Comparison of ENCODE assay signal across 1 cellular context in genomic region chr17:2709173-2709661, GRCh38.
A peak's percentile ranks its signal among the peaks of the same experiment; 100 is the strongest.
TF ChIP-seq lines count a peak whose summit lies in the region.

No MANE protein-coding gene starts in this region.

TF ChIP-seq in GM12878, 131 proteins besides CTCF, POLR2A, EP300 and RAD21 (continued from another document):
- TF ChIP-seq ETV6 (conservative IDR thresholded peaks at IDR 0.05 in 1 of 2, IDR thresholded peaks at IDR 0.05 in 1 of 2; ENCODE audit: borderline replicate concordance in 1 of 2, low read depth in 1 of 2) (no peak), ATF3 (IDR thresholded peaks at IDR 0.05; ENCODE audit: borderline replicate concordance, extremely low read depth, low read depth, low read length) (no peak), POU2F2 (IDR thresholded peaks at IDR 0.05; ENCODE audit: borderline replicate concordance, low read depth, low read length) (no peak), CEBPB (IDR thresholded peaks at IDR 0.05; ENCODE audit: borderline replicate concordance in 1 of 2, low read depth in 2 of 2, low read length in 2 of 2) (no peak), SMC3 (IDR thresholded peaks at IDR 0.05; ENCODE audit: borderline replicate concordance, low read length) (no peak), IKZF2 (IDR thresholded peaks at IDR 0.05) (peak in 1 of 2 experiments; percentile 42; a peak in 1 of 4 replicates), IKZF1 (conservative IDR thresholded peaks at IDR 0.05) (peak; percentile 51), RAD51 (IDR thresholded peaks at IDR 0.05) (no peak), YY1 (IDR thresholded peaks at IDR 0.05; ENCODE audit: low read depth, low read length) (no peak), STAT3 (IDR thresholded peaks at IDR 0.05; ENCODE audit: low read depth, low read length) (no peak), E2F4 (IDR thresholded peaks at IDR 0.05; ENCODE audit: low read depth, low read length) (no peak), MTA2 (IDR thresholded peaks at IDR 0.05; ENCODE audit: low read depth) (no peak), TBL1XR1 (IDR thresholded peaks at IDR 0.05; ENCODE audit: low read depth, low read length) (no peak), SUPT20H (IDR thresholded peaks at IDR 0.05; ENCODE audit: borderline replicate concordance, control insufficient read depth, low read depth, low read length) (no peak), ZNF384 (IDR thresholded peaks at IDR 0.05; ENCODE audit: borderline replicate concordance, low read depth, low read length) (no peak), HDAC6 (IDR thresholded peaks at IDR 0.05; ENCODE audit: unreplicated experiment) (no peak), PAX5 (IDR thresholded peaks at IDR 0.05; ENCODE audit: borderline replicate concordance, low read depth, low read length) (no peak), TAF1 (IDR thresholded peaks at IDR 0.05; ENCODE audit: borderline replicate concordance, low read depth, low read length) (0 out of 2 replicates have a peak, but pooled peaks have one; percentile 46), PML (IDR thresholded peaks at IDR 0.05; ENCODE audit: low read length) (no peak), RBBP5 (conservative IDR thresholded peaks at IDR 0.05) (no peak), MTA3 (IDR thresholded peaks at IDR 0.05; ENCODE audit: borderline replicate concordance, low read length) (no peak), ZNF24 (IDR thresholded peaks at IDR 0.05) (no peak), STAT1 (conservative IDR thresholded peaks at IDR 0.05) (no peak), ATF7 (IDR thresholded peaks at IDR 0.05; ENCODE audit: low read depth) (no peak), HSF1 (IDR thresholded peaks at IDR 0.05; ENCODE audit: low read depth, low read length) (no peak), GABPA (IDR thresholded peaks at IDR 0.05; ENCODE audit: low read depth) (no peak), NFIC (IDR thresholded peaks at IDR 0.05; ENCODE audit: low read depth, low read length) (no peak), RUNX3 (IDR thresholded peaks at IDR 0.05; ENCODE audit: low read length) (no peak), TCF3 (IDR thresholded peaks at IDR 0.05; ENCODE audit: borderline replicate concordance, insufficient read depth, low read depth, low read length) (no peak), NBN (IDR thresholded peaks at IDR 0.05) (no peak), MEF2B (IDR thresholded peaks at IDR 0.05; ENCODE audit: partially characterized antibody, poor library complexity, severe bottlenecking) (no peak), BHLHE40 (IDR thresholded peaks at IDR 0.05; ENCODE audit: borderline replicate concordance in 1 of 2, low read depth in 2 of 2, low read length in 1 of 2) (peak in 1 of 2 experiments; percentile 13; a peak in 1 of 4 replicates), CHD1 (IDR thresholded peaks at IDR 0.05; ENCODE audit: low read depth, low read length) (no peak), SPI1 (IDR thresholded peaks at IDR 0.05; ENCODE audit: borderline replicate concordance, insufficient read depth, low read depth, low read length) (no peak), FOS (IDR thresholded peaks at IDR 0.05; ENCODE audit: borderline replicate concordance, extremely low read depth, insufficient read length) (no peak), HDGF (IDR thresholded peaks at IDR 0.05) (0 out of 2 replicates have a peak, but pooled peaks have one; percentile 13), E2F8 (IDR thresholded peaks at IDR 0.05; ENCODE audit: low read depth, partially characterized antibody) (no peak)
- TF ChIP-seq, protein P1, sequence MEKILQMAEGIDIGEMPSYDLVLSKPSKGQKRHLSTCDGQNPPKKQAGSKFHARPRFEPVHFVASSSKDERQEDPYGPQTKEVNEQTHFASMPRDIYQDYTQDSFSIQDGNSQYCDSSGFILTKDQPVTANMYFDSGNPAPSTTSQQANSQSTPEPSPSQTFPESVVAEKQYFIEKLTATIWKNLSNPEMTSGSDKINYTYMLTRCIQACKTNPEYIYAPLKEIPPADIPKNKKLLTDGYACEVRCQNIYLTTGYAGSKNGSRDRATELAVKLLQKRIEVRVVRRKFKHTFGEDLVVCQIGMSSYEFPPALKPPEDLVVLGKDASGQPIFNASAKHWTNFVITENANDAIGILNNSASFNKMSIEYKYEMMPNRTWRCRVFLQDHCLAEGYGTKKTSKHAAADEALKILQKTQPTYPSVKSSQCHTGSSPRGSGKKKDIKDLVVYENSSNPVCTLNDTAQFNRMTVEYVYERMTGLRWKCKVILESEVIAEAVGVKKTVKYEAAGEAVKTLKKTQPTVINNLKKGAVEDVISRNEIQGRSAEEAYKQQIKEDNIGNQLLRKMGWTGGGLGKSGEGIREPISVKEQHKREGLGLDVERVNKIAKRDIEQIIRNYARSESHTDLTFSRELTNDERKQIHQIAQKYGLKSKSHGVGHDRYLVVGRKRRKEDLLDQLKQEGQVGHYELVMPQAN (conservative IDR thresholded peaks at IDR 0.05): no peak
- TF ChIP-seq, protein P2, sequence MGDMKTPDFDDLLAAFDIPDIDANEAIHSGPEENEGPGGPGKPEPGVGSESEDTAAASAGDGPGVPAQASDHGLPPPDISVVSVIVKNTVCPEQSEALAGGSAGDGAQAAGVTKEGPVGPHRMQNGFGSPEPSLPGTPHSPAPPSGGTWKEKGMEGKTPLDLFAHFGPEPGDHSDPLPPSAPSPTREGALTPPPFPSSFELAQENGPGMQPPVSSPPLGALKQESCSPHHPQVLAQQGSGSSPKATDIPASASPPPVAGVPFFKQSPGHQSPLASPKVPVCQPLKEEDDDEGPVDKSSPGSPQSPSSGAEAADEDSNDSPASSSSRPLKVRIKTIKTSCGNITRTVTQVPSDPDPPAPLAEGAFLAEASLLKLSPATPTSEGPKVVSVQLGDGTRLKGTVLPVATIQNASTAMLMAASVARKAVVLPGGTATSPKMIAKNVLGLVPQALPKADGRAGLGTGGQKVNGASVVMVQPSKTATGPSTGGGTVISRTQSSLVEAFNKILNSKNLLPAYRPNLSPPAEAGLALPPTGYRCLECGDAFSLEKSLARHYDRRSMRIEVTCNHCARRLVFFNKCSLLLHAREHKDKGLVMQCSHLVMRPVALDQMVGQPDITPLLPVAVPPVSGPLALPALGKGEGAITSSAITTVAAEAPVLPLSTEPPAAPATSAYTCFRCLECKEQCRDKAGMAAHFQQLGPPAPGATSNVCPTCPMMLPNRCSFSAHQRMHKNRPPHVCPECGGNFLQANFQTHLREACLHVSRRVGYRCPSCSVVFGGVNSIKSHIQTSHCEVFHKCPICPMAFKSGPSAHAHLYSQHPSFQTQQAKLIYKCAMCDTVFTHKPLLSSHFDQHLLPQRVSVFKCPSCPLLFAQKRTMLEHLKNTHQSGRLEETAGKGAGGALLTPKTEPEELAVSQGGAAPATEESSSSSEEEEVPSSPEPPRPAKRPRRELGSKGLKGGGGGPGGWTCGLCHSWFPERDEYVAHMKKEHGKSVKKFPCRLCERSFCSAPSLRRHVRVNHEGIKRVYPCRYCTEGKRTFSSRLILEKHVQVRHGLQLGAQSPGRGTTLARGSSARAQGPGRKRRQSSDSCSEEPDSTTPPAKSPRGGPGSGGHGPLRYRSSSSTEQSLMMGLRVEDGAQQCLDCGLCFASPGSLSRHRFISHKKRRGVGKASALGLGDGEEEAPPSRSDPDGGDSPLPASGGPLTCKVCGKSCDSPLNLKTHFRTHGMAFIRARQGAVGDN (IDR thresholded peaks at IDR 0.05): no peak
- TF ChIP-seq, protein P3, sequence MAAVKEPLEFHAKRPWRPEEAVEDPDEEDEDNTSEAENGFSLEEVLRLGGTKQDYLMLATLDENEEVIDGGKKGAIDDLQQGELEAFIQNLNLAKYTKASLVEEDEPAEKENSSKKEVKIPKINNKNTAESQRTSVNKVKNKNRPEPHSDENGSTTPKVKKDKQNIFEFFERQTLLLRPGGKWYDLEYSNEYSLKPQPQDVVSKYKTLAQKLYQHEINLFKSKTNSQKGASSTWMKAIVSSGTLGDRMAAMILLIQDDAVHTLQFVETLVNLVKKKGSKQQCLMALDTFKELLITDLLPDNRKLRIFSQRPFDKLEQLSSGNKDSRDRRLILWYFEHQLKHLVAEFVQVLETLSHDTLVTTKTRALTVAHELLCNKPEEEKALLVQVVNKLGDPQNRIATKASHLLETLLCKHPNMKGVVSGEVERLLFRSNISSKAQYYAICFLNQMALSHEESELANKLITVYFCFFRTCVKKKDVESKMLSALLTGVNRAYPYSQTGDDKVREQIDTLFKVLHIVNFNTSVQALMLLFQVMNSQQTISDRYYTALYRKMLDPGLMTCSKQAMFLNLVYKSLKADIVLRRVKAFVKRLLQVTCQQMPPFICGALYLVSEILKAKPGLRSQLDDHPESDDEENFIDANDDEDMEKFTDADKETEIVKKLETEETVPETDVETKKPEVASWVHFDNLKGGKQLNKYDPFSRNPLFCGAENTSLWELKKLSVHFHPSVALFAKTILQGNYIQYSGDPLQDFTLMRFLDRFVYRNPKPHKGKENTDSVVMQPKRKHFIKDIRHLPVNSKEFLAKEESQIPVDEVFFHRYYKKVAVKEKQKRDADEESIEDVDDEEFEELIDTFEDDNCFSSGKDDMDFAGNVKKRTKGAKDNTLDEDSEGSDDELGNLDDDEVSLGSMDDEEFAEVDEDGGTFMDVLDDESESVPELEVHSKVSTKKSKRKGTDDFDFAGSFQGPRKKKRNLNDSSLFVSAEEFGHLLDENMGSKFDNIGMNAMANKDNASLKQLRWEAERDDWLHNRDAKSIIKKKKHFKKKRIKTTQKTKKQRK (IDR thresholded peaks at IDR 0.05; ENCODE audit: low read depth, low read length): no peak
- TF ChIP-seq, protein P4, sequence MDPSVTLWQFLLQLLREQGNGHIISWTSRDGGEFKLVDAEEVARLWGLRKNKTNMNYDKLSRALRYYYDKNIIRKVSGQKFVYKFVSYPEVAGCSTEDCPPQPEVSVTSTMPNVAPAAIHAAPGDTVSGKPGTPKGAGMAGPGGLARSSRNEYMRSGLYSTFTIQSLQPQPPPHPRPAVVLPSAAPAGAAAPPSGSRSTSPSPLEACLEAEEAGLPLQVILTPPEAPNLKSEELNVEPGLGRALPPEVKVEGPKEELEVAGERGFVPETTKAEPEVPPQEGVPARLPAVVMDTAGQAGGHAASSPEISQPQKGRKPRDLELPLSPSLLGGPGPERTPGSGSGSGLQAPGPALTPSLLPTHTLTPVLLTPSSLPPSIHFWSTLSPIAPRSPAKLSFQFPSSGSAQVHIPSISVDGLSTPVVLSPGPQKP (IDR thresholded peaks at IDR 0.05; ENCODE audit: low read depth, low read length): no peak
- TF ChIP-seq, protein P5, sequence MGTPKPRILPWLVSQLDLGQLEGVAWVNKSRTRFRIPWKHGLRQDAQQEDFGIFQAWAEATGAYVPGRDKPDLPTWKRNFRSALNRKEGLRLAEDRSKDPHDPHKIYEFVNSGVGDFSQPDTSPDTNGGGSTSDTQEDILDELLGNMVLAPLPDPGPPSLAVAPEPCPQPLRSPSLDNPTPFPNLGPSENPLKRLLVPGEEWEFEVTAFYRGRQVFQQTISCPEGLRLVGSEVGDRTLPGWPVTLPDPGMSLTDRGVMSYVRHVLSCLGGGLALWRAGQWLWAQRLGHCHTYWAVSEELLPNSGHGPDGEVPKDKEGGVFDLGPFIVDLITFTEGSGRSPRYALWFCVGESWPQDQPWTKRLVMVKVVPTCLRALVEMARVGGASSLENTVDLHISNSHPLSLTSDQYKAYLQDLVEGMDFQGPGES (IDR thresholded peaks at IDR 0.05): no peak
